ENCODE assay signal across 16 cellular contexts in the genomic region with DNA sequence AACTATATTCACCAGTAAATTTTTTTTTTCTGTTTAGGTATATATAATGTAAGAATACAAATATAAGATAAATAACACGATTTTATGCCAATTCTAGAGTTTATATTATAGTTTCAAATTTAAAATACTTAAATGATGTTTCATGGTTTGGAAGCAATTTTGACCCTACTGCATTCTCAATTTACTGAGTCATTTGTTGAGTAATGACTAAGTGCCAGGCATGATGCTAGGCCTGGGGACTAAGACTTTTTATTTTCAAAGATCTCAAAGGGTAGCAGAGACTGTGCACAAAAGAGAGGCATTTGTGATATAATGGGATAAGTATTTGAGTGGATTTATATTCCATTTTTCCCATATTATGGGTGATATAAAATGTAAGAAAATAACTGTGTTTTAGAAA.
DNase-seq lines count a peak whose midpoint lies in the region; ATAC-seq, FAIRE-seq and TF ChIP-seq lines count a peak whose summit lies in the region.
"Had no signal": no experiment of that assay in that cellular context is flagged by ENCODE, and none has a peak within 500 bp of the region (broad histone marks: within the 10 kb centered on the region; RNA-seq: fewer than 3 reads in every experiment).

No MANE protein-coding gene starts in this region.

- TF ChIP-seq CTCF in foreskin fibroblast (IDR thresholded peaks at IDR 0.05; ENCODE audit: low read depth, low read length) (no peak), heart left ventricle (IDR thresholded peaks at IDR 0.05) (no peak)

- 52 to 61% (median 55%) methylated on average over 1 of the region's 1 CpG for WGBS in heart left ventricle, 4 donors

- intact Hi-C loops in heart left ventricle (cut with DNase I), result no loop called here

- H3K4me1 ChIP-seq in heart left ventricle, result no peaks in the 10 kb centered on the region
- H3K4me1 ChIP-seq: lower lobe of right lung, neural progenitor cell had no signal

- ATAC-seq in HG03571 (IDR thresholded peaks at IDR 0.05; ENCODE audit: unreplicated experiment) (no peak), heart left ventricle (no peak)
- ATAC-seq: effector memory CD8-positive, alpha-beta T cell; lower lobe of right lung had no signal

- peaks cover 0 to 4% (median 0%) of the 10 kb centered on the region in 12 donors for H3K9me3 ChIP-seq in heart left ventricle
- H3K9me3 ChIP-seq: lower lobe of right lung had no signal

- H3K4me3 ChIP-seq in foreskin fibroblast (ENCODE audit: low read depth in 1 of 2, low read length in 2 of 2), result no peak overlapping the region
- no peak overlapping the region for H3K4me3 ChIP-seq in heart left ventricle
- H3K4me3 ChIP-seq: lower lobe of right lung, neural progenitor cell had no signal

- FAIRE-seq in H54 (lab: Jason Lieb, UNC), result peak; percentile 77
- FAIRE-seq in urothelium cell line (lab: Jason Lieb, UNC), result no peak

- DNase-seq in H54 (ENCODE audit: insufficient read length, low spot score), result no peak
- DNase-seq in amniotic epithelial cell (ENCODE audit: low read depth), result peak; percentile 56
- peak; percentile 60 to 83 for DNase-seq in foreskin fibroblast
- peak; percentile 18 for DNase-seq in urothelium cell line (ENCODE audit: low spot score)
- DNase-seq in SIG-M5 treated with dmso at 0.1 percent for 504 hours (lab: John Stamatoyannopoulos, UW; ENCODE audit: unreplicated experiment), result no peak
- no peak for DNase-seq in heart left ventricle
- DNase-seq: activated CD4-positive, alpha-beta T cell treated with anti-CD3 and anti-CD28 coated beads for 48 hours; activated T-cell treated with anti-CD3 and anti-CD28 coated beads, Interleukin-2, amount 50 U/mL, for 48 hours; effector memory CD8-positive, alpha-beta T cell; lower lobe of right lung; NCI-H1694 treated with DMSO at 0.1 percent for 48 hours; NCI-H69; RPMI8226; substantia nigra had no signal

- no peak for TF ChIP-seq POLR2A in H54 (IDR thresholded peaks at IDR 0.05; ENCODE audit: low read depth, low read length)
- TF ChIP-seq POLR2A in heart left ventricle (IDR thresholded peaks at IDR 0.05), result no peak

- H3K27ac ChIP-seq in heart left ventricle, result no peak overlapping the region
- H3K27ac ChIP-seq: lower lobe of right lung, neural progenitor cell had no signal

- no peaks in the 10 kb centered on the region for H3K27me3 ChIP-seq in heart left ventricle

- H3K36me3 ChIP-seq in heart left ventricle, result no peaks in the 10 kb centered on the region
- H3K36me3 ChIP-seq: lower lobe of right lung, neural progenitor cell had no signal

Comparison
In these comparisons a context has a peak if more than half of its experiments do, and no peak if none do; other contexts are left out.
1. DNase-seq: peak in amniotic epithelial cell (single experiment), foreskin fibroblast (2 of 2) and urothelium cell line (single experiment); none in H54 (single experiment), SIG-M5 treated with dmso at 0.1 percent for 504 hours (single experiment) and heart left ventricle (0 of 5).